29 cellular contexts compared by ENCODE assay signal in the genomic region with DNA sequence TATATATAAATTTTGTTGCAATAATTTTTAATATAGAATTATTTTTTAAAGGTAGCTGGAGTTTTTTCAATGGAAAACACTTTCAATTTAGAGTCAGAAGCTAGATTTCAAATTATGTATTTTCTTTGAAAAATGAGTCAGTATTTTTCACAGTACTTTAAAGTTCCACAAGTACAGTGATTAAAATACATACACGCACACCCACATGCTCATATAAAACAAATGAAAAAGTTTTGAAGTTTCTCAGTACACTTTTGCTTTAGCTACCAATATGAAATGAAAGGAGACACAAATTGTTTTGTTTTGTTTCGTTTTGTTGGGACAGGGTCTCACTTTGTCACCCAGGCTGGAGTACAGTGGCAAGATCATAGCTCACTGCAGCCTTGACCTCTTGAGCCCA.
"Had no signal": no experiment of that assay in that cellular context is flagged by ENCODE, and none has a peak within 500 bp of the region (broad histone marks: within the 10 kb centered on the region; RNA-seq: fewer than 3 reads in every experiment).

No MANE protein-coding gene starts in this region.

- ATAC-seq: naive thymus-derived CD8-positive, alpha-beta T cell; psoas muscle; right cardiac atrium; right lobe of liver; stimulated activated naive B cell treated with anti-CD40 and anti-IgM and Interleukin-4, amounts not matched to agents 10 μg/mL and 1 μg/mL and 100 μg/mL, for 72 hours had no signal

- H3K27ac Mint-ChIP-seq: naive B cell; naive thymus-derived CD8-positive, alpha-beta T cell; nephron progenitor cell; progenitor cell of endocrine pancreas; stimulated activated naive B cell treated with anti-CD40 and anti-IgM and Interleukin-4, amounts not matched to agents 10 μg/mL and 1 μg/mL and 100 μg/mL, for 72 hours; stimulated activated naive CD8-positive, alpha-beta T cell treated with anti-CD3 and anti-CD28 coated beads, Interleukin-15, Interleukin-2, amounts not matched to agents 100 ng/mL and 50 ng/mL, for 24 hours had no signal

- H3K79me2 ChIP-seq: parathyroid adenoma had no signal

- H3K4me1 ChIP-seq: parathyroid adenoma, psoas muscle, sigmoid colon, upper lobe of left lung, vagina had no signal

- H3K4me3 Mint-ChIP-seq: naive B cell; naive thymus-derived CD8-positive, alpha-beta T cell; nephron progenitor cell; neural crest cell; stimulated activated naive B cell treated with anti-CD40 and anti-IgM and Interleukin-4, amounts not matched to agents 10 μg/mL and 1 μg/mL and 100 μg/mL, for 72 hours; stimulated activated naive CD8-positive, alpha-beta T cell treated with anti-CD3 and anti-CD28 coated beads, Interleukin-15, Interleukin-2, amounts not matched to agents 100 ng/mL and 50 ng/mL, for 24 hours had no signal

- DNase-seq: naive B cell; naive thymus-derived CD8-positive, alpha-beta T cell; nephron progenitor cell; nucleus accumbens; ovary; posterior cingulate gyrus; psoas muscle; right cardiac atrium; right lobe of liver; sigmoid colon; small intestine; stimulated activated CD4-positive, alpha-beta T cell treated with anti-CD3 and anti-CD28 coated beads, Interleukin-15, amount 100 ng/mL, for 24 hours; stimulated activated CD4-positive, alpha-beta T cell treated with anti-CD3 and anti-CD28 coated beads, Interleukin-4, amount 100 ng/mL, for 1 hour; stimulated activated CD4-positive, alpha-beta T cell treated with anti-CD3 and anti-CD28 coated beads, Interleukin-4, amount 100 ng/mL, for 4 hours; stimulated activated CD8-positive, alpha-beta memory T cell treated with anti-CD3 and anti-CD28 coated beads, Interleukin-4, amount 100 ng/mL, for 48 hours; stimulated activated naive B cell treated with anti-CD40 and anti-IgM and Interleukin-4, amounts not matched to agents 10 μg/mL and 1 μg/mL and 100 μg/mL, for 72 hours; stimulated activated naive CD4-positive, alpha-beta T cell treated with Interleukin-2 at 50 U/mL for 16 hours; stomach; thyroid gland; trophoblast cell; upper lobe of left lung had no signal

- H3K9me3 Mint-ChIP-seq: naive B cell; naive thymus-derived CD8-positive, alpha-beta T cell; nephron progenitor cell; neural crest cell; stimulated activated naive B cell treated with anti-CD40 and anti-IgM and Interleukin-4, amounts not matched to agents 10 μg/mL and 1 μg/mL and 100 μg/mL, for 72 hours; stimulated activated naive CD8-positive, alpha-beta T cell treated with anti-CD3 and anti-CD28 coated beads, Interleukin-15, Interleukin-2, amounts not matched to agents 100 ng/mL and 50 ng/mL, for 24 hours had no signal

- H3K4me1 Mint-ChIP-seq: naive B cell; naive thymus-derived CD8-positive, alpha-beta T cell; neural crest cell; stimulated activated naive B cell treated with anti-CD40 and anti-IgM and Interleukin-4, amounts not matched to agents 10 μg/mL and 1 μg/mL and 100 μg/mL, for 72 hours had no signal

- H2AFZ ChIP-seq: parathyroid adenoma had no signal

- H3K36me3 Mint-ChIP-seq: naive B cell; stimulated activated naive B cell treated with anti-CD40 and anti-IgM and Interleukin-4, amounts not matched to agents 10 μg/mL and 1 μg/mL and 100 μg/mL, for 72 hours had no signal

- H3K4me3 ChIP-seq: ovary, psoas muscle, right lobe of liver, sigmoid colon, stomach, thoracic aorta, thyroid gland, tibial nerve, upper lobe of left lung, vagina had no signal

- H3K27me3 ChIP-seq: neutrophil, ovary, right lobe of liver, sigmoid colon, stomach, thyroid gland, tibial nerve, upper lobe of left lung, vagina had no signal

- H3K9me3 ChIP-seq: neutrophil, ovary, psoas muscle, right lobe of liver, sigmoid colon, stomach, thoracic aorta, thyroid gland, tibial nerve, upper lobe of left lung, vagina had no signal

- H3K36me3 ChIP-seq: ovary, right lobe of liver, sigmoid colon, thoracic aorta, thyroid gland, vagina had no signal

- H3K27ac ChIP-seq: neutrophil, ovary, parathyroid adenoma, psoas muscle, right lobe of liver, sigmoid colon, stomach, thoracic aorta, thyroid gland, tibial nerve, upper lobe of left lung, vagina had no signal

- H3K27me3 Mint-ChIP-seq: naive B cell; naive thymus-derived CD8-positive, alpha-beta T cell; progenitor cell of endocrine pancreas; stimulated activated naive B cell treated with anti-CD40 and anti-IgM and Interleukin-4, amounts not matched to agents 10 μg/mL and 1 μg/mL and 100 μg/mL, for 72 hours; stimulated activated naive CD8-positive, alpha-beta T cell treated with anti-CD3 and anti-CD28 coated beads, Interleukin-15, Interleukin-2, amounts not matched to agents 100 ng/mL and 50 ng/mL, for 24 hours had no signal
